8 cellular contexts compared by ENCODE assay signal in genomic region chr10:24882047-24882698, GRCh38.
DNase-seq lines count a peak whose midpoint lies in the region; ATAC-seq, FAIRE-seq and TF ChIP-seq lines count a peak whose summit lies in the region.

No MANE protein-coding gene starts in this region.

- FAIRE-seq in GM12891 (lab: Jason Lieb, UNC) = no peak

- DNase-seq in GM12891 (ENCODE audit: insufficient read length, low spot score) (no peak), mucosa of gallbladder (ENCODE audit: low spot score) (peak; percentile 24), H7 (no peak), C1 segment of cervical spinal cord (lab: John Stamatoyannopoulos, UW) (no peak), GM20000 (ENCODE audit: low spot score) (no peak)
- peak; percentile 37 to 38 for DNase-seq in activated T-cell treated with anti-CD3 and anti-CD28 coated beads, Interleukin-2, amount 50 U/mL, for 72 hours

- H3K4me3 Mint-ChIP-seq in activated T-cell treated with anti-CD3 and anti-CD28 coated beads, Interleukin-2, amount 50 U/mL, for 72 hours = peak overlapping the region; percentile 45 to 60

- peaks cover under 1 to 3% of the 10 kb centered on the region in 2 donors for H3K9me3 Mint-ChIP-seq in activated T-cell treated with anti-CD3 and anti-CD28 coated beads, Interleukin-2, amount 50 U/mL, for 72 hours

- H3K36me3 Mint-ChIP-seq in activated T-cell treated with anti-CD3 and anti-CD28 coated beads, Interleukin-2, amount 50 U/mL, for 72 hours (ENCODE audit: insufficient read depth in 2 of 2) = peaks cover 4 to 5% of the 10 kb centered on the region in 2 donors

- no peak for TF ChIP-seq POLR2A in GM12891 (IDR thresholded peaks at IDR 0.05; ENCODE audit: low read depth, low read length)

- H3K27ac Mint-ChIP-seq in activated T-cell treated with anti-CD3 and anti-CD28 coated beads, Interleukin-2, amount 50 U/mL, for 72 hours = peak overlapping the region; percentile 8

- no peaks in the 10 kb centered on the region for H3K27me3 Mint-ChIP-seq in activated T-cell treated with anti-CD3 and anti-CD28 coated beads, Interleukin-2, amount 50 U/mL, for 72 hours (ENCODE audit: low read depth)

- ATAC-seq in HG03432 (IDR thresholded peaks at IDR 0.05; ENCODE audit: unreplicated experiment) (peak; percentile 76), GM18873 (IDR thresholded peaks at IDR 0.05; ENCODE audit: low FRiP score, unreplicated experiment) (no peak)
- peak; percentile 59 to 70 for ATAC-seq in activated T-cell treated with anti-CD3 and anti-CD28 coated beads, Interleukin-2, amount 50 U/mL, for 72 hours (replicated peaks in 1 of 2)

- no peak for TF ChIP-seq CTCF in GM20000 (IDR thresholded peaks at IDR 0.05; ENCODE audit: extremely low read depth, missing control alignments)

- no peak overlapping the region for H3K4me3 ChIP-seq in H7 (ENCODE audit: insufficient read depth, low read depth, low read length)

- peaks cover 44% of the 10 kb centered on the region for H3K4me1 Mint-ChIP-seq in activated T-cell treated with anti-CD3 and anti-CD28 coated beads, Interleukin-2, amount 50 U/mL, for 72 hours (ENCODE audit: low read depth)

- no peaks in the 10 kb centered on the region for H3K36me3 ChIP-seq in H7 (replicated peaks; ENCODE audit: control insufficient read depth, insufficient read depth, low read length)

- no peaks in the 10 kb centered on the region for H3K27me3 ChIP-seq in H7 (ENCODE audit: control insufficient read depth, insufficient read depth, low read length)

TF ChIP-seq in GM12891, 5 proteins besides CTCF, POLR2A, EP300 and RAD21:
- TF ChIP-seq POU2F2 (IDR thresholded peaks at IDR 0.05; ENCODE audit: low read depth, low read length) (no peak), TAF1 (IDR thresholded peaks at IDR 0.05; ENCODE audit: low read depth, low read length) (no peak), PAX5 (IDR thresholded peaks at IDR 0.05; ENCODE audit: insufficient read depth, low read length, severe bottlenecking) (no peak), SPI1 (IDR thresholded peaks at IDR 0.05; ENCODE audit: low read depth, low read length) (peak; percentile 51; the same call in 1 of the 2 replicates), POLR2AphosphoS5 (IDR thresholded peaks at IDR 0.05; ENCODE audit: low read depth, low read length) (no peak)

Comparison
In these comparisons a context has a peak if more than half of its experiments do, and no peak if none do; other contexts are left out.
1. DNase-seq: peak in activated T-cell treated with anti-CD3 and anti-CD28 coated beads, Interleukin-2, amount 50 U/mL, for 72 hours (2 of 2) and mucosa of gallbladder (single experiment); none in GM12891 (single experiment), H7 (single experiment), C1 segment of cervical spinal cord (0 of 14) and GM20000 (single experiment).